ENCODE assay signal across 8 cellular contexts in genomic region chr3:49721861-49722781, GRCh38. TPM values are rescaled to one million over a fixed set of nuclear protein-coding genes. Genes with fewer than 3 reads are reported as not detected.
DNase-seq lines count a peak whose midpoint lies in the region; ATAC-seq, FAIRE-seq and TF ChIP-seq lines count a peak whose summit lies in the region.

No MANE protein-coding gene starts in this region.

- H3K4me2 ChIP-seq in A549 (peak overlapping the region; percentile 94), HCT116 (ENCODE audit: low read length) (peak overlapping the region; percentile 92)

- TF ChIP-seq EP300 in A549 (IDR thresholded peaks at IDR 0.05): no peak

- H3K9me2 ChIP-seq in HCT116 (ENCODE audit: insufficient read depth): no peaks in the 10 kb centered on the region

- FAIRE-seq in A549 (lab: Jason Lieb, UNC): no peak

- TF ChIP-seq CTCF in A549 (IDR thresholded peaks at IDR 0.05) (no peak), HCT116 (IDR thresholded peaks at IDR 0.05 in 2 of 3, conservative IDR thresholded peaks at IDR 0.05 in 1 of 3; ENCODE audit: borderline replicate concordance in 1 of 3, insufficient read depth in 1 of 3, low read depth in 2 of 3, low read length in 2 of 3) (no peak), body of pancreas (IDR thresholded peaks at IDR 0.05) (no peak), mesothelial cell of epicardium (IDR thresholded peaks at IDR 0.05; ENCODE audit: unreplicated experiment) (no peak)

- no peak overlapping the region for H2AFZ ChIP-seq in HCT116 (ENCODE audit: low read depth, low read length, poor library complexity, severe bottlenecking)

- intact Hi-C loops in HCT116 (cut with micrococcal nuclease): loop anchor here (5.0 kb wide), 1 partner anchor 115 kb away; no protein-coding TSS in a partner anchor
- intact Hi-C loops in body of pancreas (cut with DNase I): no loop called here
- intact Hi-C loops in left colon (cut with DNase I, micrococcal nuclease): no loop called here

- POLR2A ChIA-PET in A549 (lab: Yijun Ruan, JAX): no interaction called here
- POLR2A ChIA-PET in HCT116 (lab: Charles Lee): no interaction called here

- H3K27me3 ChIP-seq in HCT116 (ENCODE audit: insufficient read depth, low read length) (no peaks in the 10 kb centered on the region), body of pancreas (no peaks in the 10 kb centered on the region)

- H3K9ac ChIP-seq in HCT116 (ENCODE audit: low read length): peak overlapping the region; percentile 99

- H3K9me3 ChIP-seq in A549 (no peaks in the 10 kb centered on the region), HCT116 (ENCODE audit: control insufficient read depth in 1 of 2, insufficient read depth in 1 of 2, low read depth in 1 of 2, low read length in 2 of 2) (no peaks in the 10 kb centered on the region), body of pancreas (no peaks in the 10 kb centered on the region)

- H3K4me1 ChIP-seq in A549 (peaks cover 14% of the 10 kb centered on the region), HCT116 (ENCODE audit: control insufficient read depth in 1 of 2, insufficient read depth in 2 of 2, low read length in 2 of 2) (peaks cover 13 to 37% of the 10 kb centered on the region in 2 experiments; a peak in 3 of 4 replicates), body of pancreas (peaks cover 68% of the 10 kb centered on the region)

- peaks cover 2% of the 10 kb centered on the region for H3K27me3 Mint-ChIP-seq in mesothelial cell of epicardium (ENCODE audit: low read depth)

- no peak overlapping the region for H3K27ac ChIP-seq in A549
- peak overlapping the region; percentile 92; the same call in 1 of the 2 replicates for H3K27ac ChIP-seq in HCT116 (ENCODE audit: low read depth, low read length)
- peak overlapping the region in 3 of 4 donors; percentile 97 to 99 (median 99) for H3K27ac ChIP-seq in body of pancreas

- H3K36me3 ChIP-seq in HCT116 (ENCODE audit: control insufficient read depth in 1 of 2, insufficient read depth in 2 of 2, low read length in 2 of 2) (peaks cover 3 to 24% of the 10 kb centered on the region in 2 experiments; a peak in 2 of 4 replicates), body of pancreas (replicated peaks in 1 of 2; ENCODE audit: insufficient read depth in 1 of 2, low read depth in 2 of 2) (peaks cover 0 to 4% of the 10 kb centered on the region in 2 donors)

- no peak for ATAC-seq in A549
- ATAC-seq in HCT116: no peak
- no peak for ATAC-seq in body of pancreas
- ATAC-seq in left colon: no peak

- TF ChIP-seq POLR2A in A549 (IDR thresholded peaks at IDR 0.05; ENCODE audit: low read length) (no peak), HCT116 (IDR thresholded peaks at IDR 0.05; ENCODE audit: borderline replicate concordance, extremely low read depth, insufficient read depth, insufficient read length) (no peak), body of pancreas (IDR thresholded peaks at IDR 0.05) (no peak)

- H3K4me1 Mint-ChIP-seq in mesothelial cell of epicardium: peaks cover 26% of the 10 kb centered on the region

- peak overlapping the region; percentile 95 for H3K4me3 Mint-ChIP-seq in mesothelial cell of epicardium

- no TSS peak for BruUV-seq in HCT116 (replicated peaks; lab: Mats Ljungman, UMichigan)

- CTCF ChIA-PET in A549 (lab: Yijun Ruan, JAX): interaction anchor here (0.9 to 3.0 kb wide), 5 partner anchors 10 to 117 kb away, joined by 3 to 18 read pairs (median 4); partner anchors contain the start of gene INKA1
- CTCF ChIA-PET in HCT116 (lab: Charles Lee): no interaction called here

- H4K20me1 ChIP-seq in HCT116 (ENCODE audit: insufficient read depth): no peaks in the 10 kb centered on the region

- no peaks in the 10 kb centered on the region for H3K36me3 Mint-ChIP-seq in mesothelial cell of epicardium

- RAD21 ChIA-PET in HCT116 (lab: Charles Lee; ENCODE audit: low non-redundant PET in 1 of 2, low total read pairs in 2 of 2, uncharacterized antibody in 2 of 2, unreplicated experiment in 2 of 2): no interaction called here

- DNase-seq in A549 (ENCODE audit: low read depth in 1 of 2, low spot score in 1 of 2) (no peak), HCT116 (ENCODE audit: low read depth, low spot score) (no peak), body of pancreas (peak in 1 of 4 donors; percentile 26), mesothelial cell of epicardium (ENCODE audit: low spot score in 2 of 2, unreplicated experiment in 2 of 2) (no peak), COR-L47 (lab: John Stamatoyannopoulos, UW) (no peak), cerebellum (ENCODE audit: low spot score) (no peak), left colon (no peak), hepatic stellate cell (ENCODE audit: low spot score) (no peak)

- WGBS in A549 (ENCODE audit: missing lambda C conversion rate): 91% methylated on average over 14 of the region's 28 CpGs
- 52 to 53% methylated on average over 20 to 28 of the region's 28 CpGs for WGBS in body of pancreas, 2 donors

- TF ChIP-seq RAD21 in A549 (conservative IDR thresholded peaks at IDR 0.05 in 1 of 2, IDR thresholded peaks at IDR 0.05 in 1 of 2): no peak
- TF ChIP-seq RAD21 in HCT116 (IDR thresholded peaks at IDR 0.05; ENCODE audit: low read depth): no peak

- no peak overlapping the region; the same call in 2 of the 3 replicates for H3K4me3 ChIP-seq in A549
- H3K4me3 ChIP-seq in HCT116 (replicated peaks in 1 of 2; ENCODE audit: low read depth in 1 of 2, low read length in 2 of 2): peak overlapping the region; percentile 95
- peak overlapping the region in 1 of 2 donors; percentile 91 for H3K4me3 ChIP-seq in body of pancreas

- peaks cover 18% of the 10 kb centered on the region for H3K79me2 ChIP-seq in HCT116 (ENCODE audit: insufficient read depth, low read length)

- H3K9me3 Mint-ChIP-seq in mesothelial cell of epicardium: no peaks in the 10 kb centered on the region

- H3K27ac Mint-ChIP-seq in mesothelial cell of epicardium: peak overlapping the region; percentile 75

TF ChIP-seq in A549, 52 proteins besides CTCF, POLR2A, EP300 and RAD21 (continues in another document):
- TF ChIP-seq TP53 (CRISPR knock-in tag; IDR thresholded peaks at IDR 0.05): no peak
- no peak for TF ChIP-seq JUNB (IDR thresholded peaks at IDR 0.05)

TF ChIP-seq in HCT116, 20 proteins besides CTCF, POLR2A, EP300 and RAD21 (continues in another document):
- no peak for TF ChIP-seq ELF1 (IDR thresholded peaks at IDR 0.05; ENCODE audit: borderline replicate concordance, low read depth)

RNA-seq across cellular contexts. Expression of gene GMPPB, which starts 1.6 kb away (rescaled TPM):
- polyA plus RNA-seq in A549 (2011; rRNA removed) (12.2 and 12.9 TPM in 2 replicates), A549 (2017; fragmentation: RNase III; extraction: RNeasy Plus Mini Kit Qiagen cat#74134 plus additional on column Dnase treatment) (22.1 to 26.9 TPM (median 24.1 TPM) in 3 replicates)
- polyA plus RNA-seq in A549 (2012; cell fraction: cytosol; rRNA removed): 23.8 and 27.3 TPM in 2 replicates
- 44.8 and 45.3 TPM in 2 replicates for polyA plus RNA-seq in A549 (2012; cell fraction: nucleus; rRNA removed)
- 20.8 and 22.9 TPM in 2 replicates for polyA minus RNA-seq in A549 (2011; rRNA and poly(A)+ RNA removed)
- total RNA-seq in HCT116 (2021; ENCODE audit: unreplicated experiment) (24.1 TPM), body of pancreas (10 to 100 TPM; 36.3 to 43.8 TPM), mesothelial cell of epicardium (32.3 to 33.9 TPM (median 32.7 TPM) in 3 replicates), cerebellum (9.4 TPM), left colon (10 to 100 TPM; 54.2 to 78.4 TPM)
- polyA plus RNA-seq in HCT116 (2012): 18.6 and 26.6 TPM in 2 replicates

RNA-seq across cellular contexts. Expression of gene AMIGO3, which starts 2.6 kb away (rescaled TPM):
- polyA plus RNA-seq in A549 (2011; rRNA removed): 0.03 TPM in 1 of 2 replicates, not detected in the other
- 0.26 and 0.88 TPM in 2 replicates for polyA plus RNA-seq in A549 (2012; cell fraction: cytosol; rRNA removed)
- polyA plus RNA-seq in A549 (2012; cell fraction: nucleus; rRNA removed): 7.5 and 14.5 TPM in 2 replicates
- 0.13 TPM in 1 of 3 replicates, not detected in the others for polyA plus RNA-seq in A549 (2017; fragmentation: RNase III; extraction: RNeasy Plus Mini Kit Qiagen cat#74134 plus additional on column Dnase treatment)
- 0.34 TPM in 1 of 2 replicates, not detected in the other for polyA minus RNA-seq in A549 (2011; rRNA and poly(A)+ RNA removed)
- 0.32 TPM for total RNA-seq in HCT116 (2021; ENCODE audit: unreplicated experiment)
- 1.1 and 1.3 TPM in 2 replicates for polyA plus RNA-seq in HCT116 (2012)
- 1 to 10 TPM; 2.0 to 2.1 TPM for total RNA-seq in body of pancreas
- total RNA-seq in mesothelial cell of epicardium: 0.78 to 0.95 TPM in 2 of 3 replicates, not detected in the other
- total RNA-seq in cerebellum: 0.91 TPM
- not detected for total RNA-seq in left colon

RNA-seq across cellular contexts. Expression of gene RNF123, which starts 32.8 kb away (rescaled TPM):
- polyA plus RNA-seq in A549 (2011; rRNA removed) (14.4 and 21.3 TPM in 2 replicates), A549 (2017; fragmentation: RNase III; extraction: RNeasy Plus Mini Kit Qiagen cat#74134 plus additional on column Dnase treatment) (12.9 to 16.1 TPM (median 16.0 TPM) in 3 replicates)
- 26.4 and 33.3 TPM in 2 replicates for polyA plus RNA-seq in A549 (2012; cell fraction: cytosol; rRNA removed)
- polyA plus RNA-seq in A549 (2012; cell fraction: nucleus; rRNA removed): 108 and 136 TPM in 2 replicates
- polyA minus RNA-seq in A549 (2011; rRNA and poly(A)+ RNA removed): 29.7 and 31.8 TPM in 2 replicates
- total RNA-seq in HCT116 (2021; ENCODE audit: unreplicated experiment) (71.9 TPM), body of pancreas (10 to 100 TPM; 18.4 to 28.7 TPM), mesothelial cell of epicardium (57.3 to 59.2 TPM (median 57.5 TPM) in 3 replicates), cerebellum (23.5 TPM), left colon (10 to 100 TPM; 40.3 to 44.0 TPM)
- polyA plus RNA-seq in HCT116 (2012): 49.7 and 51.5 TPM in 2 replicates

RNA-seq across cellular contexts. Expression of gene MST1, which starts 32.8 kb away (rescaled TPM):
- polyA plus RNA-seq in A549 (2011; rRNA removed) (3.6 and 5.0 TPM in 2 replicates), A549 (2017; fragmentation: RNase III; extraction: RNeasy Plus Mini Kit Qiagen cat#74134 plus additional on column Dnase treatment) (3.2 to 6.9 TPM (median 4.9 TPM) in 3 replicates)
- 1.8 and 2.0 TPM in 2 replicates for polyA plus RNA-seq in A549 (2012; cell fraction: cytosol; rRNA removed)
- 38.0 and 40.8 TPM in 2 replicates for polyA plus RNA-seq in A549 (2012; cell fraction: nucleus; rRNA removed)
- 2.6 and 2.8 TPM in 2 replicates for polyA minus RNA-seq in A549 (2011; rRNA and poly(A)+ RNA removed)
- total RNA-seq in HCT116 (2021; ENCODE audit: unreplicated experiment) (15.4 TPM), body of pancreas (10 to 100 TPM; 16.9 to 80.4 TPM), mesothelial cell of epicardium (101 to 109 TPM (median 103 TPM) in 3 replicates), cerebellum (12.2 TPM), left colon (10 to 100 TPM; 22.1 to 28.2 TPM)
- 11.6 and 11.8 TPM in 2 replicates for polyA plus RNA-seq in HCT116 (2012)

RNA-seq across cellular contexts. Expression of gene APEH, which starts 48.0 kb away (rescaled TPM):
- 60.8 and 74.9 TPM in 2 replicates for polyA plus RNA-seq in A549 (2011; rRNA removed)
- 66.5 and 81.7 TPM in 2 replicates for polyA plus RNA-seq in A549 (2012; cell fraction: cytosol; rRNA removed)
- polyA plus RNA-seq in A549 (2012; cell fraction: nucleus; rRNA removed): 122 and 140 TPM in 2 replicates
- 57.9 to 66.9 TPM (median 64.9 TPM) in 3 replicates for polyA plus RNA-seq in A549 (2017; fragmentation: RNase III; extraction: RNeasy Plus Mini Kit Qiagen cat#74134 plus additional on column Dnase treatment)
- 178 and 189 TPM in 2 replicates for polyA minus RNA-seq in A549 (2011; rRNA and poly(A)+ RNA removed)
- total RNA-seq in HCT116 (2021; ENCODE audit: unreplicated experiment): 246 TPM
- 185 and 207 TPM in 2 replicates for polyA plus RNA-seq in HCT116 (2012)
- 10 to 100 TPM; 58.7 to 67.7 TPM for total RNA-seq in body of pancreas
- 111 to 118 TPM (median 115 TPM) in 3 replicates for total RNA-seq in mesothelial cell of epicardium
- 58.3 TPM for total RNA-seq in cerebellum
- total RNA-seq in left colon: 100 to 1,000 TPM; 153 to 182 TPM

Comparison
In these comparisons a context has a peak if more than half of its experiments do, and no peak if none do; other contexts are left out.
1. H3K27ac ChIP-seq: peak in HCT116 (single experiment) and body of pancreas (3 of 4); none in A549 (0 of 2).